1 cellular context compared by ENCODE assay signal in genomic region chr1:10979483-10979920, GRCh38.
TF ChIP-seq lines count a peak whose summit lies in the region.

No MANE protein-coding gene starts in this region.

TF ChIP-seq in HepG2, 621 proteins besides CTCF, POLR2A, EP300 and RAD21 (continued from another document and continues in another):
- peak; percentile 89 for TF ChIP-seq TGIF2 (CRISPR knock-in tag; IDR thresholded peaks at IDR 0.05)
- TF ChIP-seq FOXJ3 (CRISPR knock-in tag; IDR thresholded peaks at IDR 0.05; ENCODE audit: borderline replicate concordance): peak; percentile 60; the same call in 1 of the 2 replicates
- TF ChIP-seq SALL1 (CRISPR knock-in tag; IDR thresholded peaks at IDR 0.05): 0 out of 2 replicates have a peak, but pooled peaks have one; percentile 3
- 0 out of 2 replicates have a peak, but pooled peaks have one; percentile 39 for TF ChIP-seq SSRP1 (CRISPR knock-in tag; IDR thresholded peaks at IDR 0.05)
- peak; percentile 63 for TF ChIP-seq SAP130 (CRISPR knock-in tag; IDR thresholded peaks at IDR 0.05; ENCODE audit: low read depth)
- no peak; the same call in 1 of the 2 replicates for TF ChIP-seq ZMYM3 (CRISPR knock-in tag; IDR thresholded peaks at IDR 0.05)
- no peak for TF ChIP-seq SOX6 (IDR thresholded peaks at IDR 0.05)
- peak; percentile 62 for TF ChIP-seq SOX6 (CRISPR knock-in tag; IDR thresholded peaks at IDR 0.05)
- TF ChIP-seq ZIK1 (CRISPR knock-in tag; IDR thresholded peaks at IDR 0.05; ENCODE audit: borderline replicate concordance, low read depth): no peak
- no peak; the same call in 1 of the 2 replicates for TF ChIP-seq CBX5 (CRISPR knock-in tag; IDR thresholded peaks at IDR 0.05; ENCODE audit: borderline replicate concordance)
- no peak for TF ChIP-seq TRIM24 (CRISPR knock-in tag; IDR thresholded peaks at IDR 0.05)
- TF ChIP-seq IKZF5 (CRISPR knock-in tag; IDR thresholded peaks at IDR 0.05): peak; percentile 22; the same call in 1 of the 2 replicates
- no peak for TF ChIP-seq MAFF (IDR thresholded peaks at IDR 0.05; ENCODE audit: low read depth, low read length)
- no peak for TF ChIP-seq HOXA5 (CRISPR knock-in tag; IDR thresholded peaks at IDR 0.05)
- TF ChIP-seq PHF21A (CRISPR knock-in tag; IDR thresholded peaks at IDR 0.05): peak; percentile 49
- no peak for TF ChIP-seq GMEB2 (CRISPR knock-in tag; IDR thresholded peaks at IDR 0.05; ENCODE audit: low read depth)
- no peak for TF ChIP-seq ZNF773 (CRISPR knock-in tag; IDR thresholded peaks at IDR 0.05; ENCODE audit: borderline replicate concordance)
- no peak for TF ChIP-seq ATM (IDR thresholded peaks at IDR 0.05; ENCODE audit: borderline replicate concordance)
- TF ChIP-seq MIER2 (CRISPR knock-in tag; IDR thresholded peaks at IDR 0.05): no peak
- TF ChIP-seq ZNF543 (CRISPR knock-in tag; IDR thresholded peaks at IDR 0.05): 0 out of 2 replicates have a peak, but pooled peaks have one; percentile 42
- TF ChIP-seq ZNF503 (CRISPR knock-in tag; IDR thresholded peaks at IDR 0.05): 0 out of 2 replicates have a peak, but pooled peaks have one; percentile 49
- TF ChIP-seq ZMYM2 (CRISPR knock-in tag; IDR thresholded peaks at IDR 0.05): peak; percentile 63
- TF ChIP-seq POGZ (CRISPR knock-in tag; IDR thresholded peaks at IDR 0.05): no peak
- 0 out of 2 replicates have a peak, but pooled peaks have one; percentile 27 for TF ChIP-seq ZSCAN29 (CRISPR knock-in tag; conservative IDR thresholded peaks at IDR 0.05)
- TF ChIP-seq CHCHD3 (CRISPR knock-in tag; IDR thresholded peaks at IDR 0.05): no peak
- no peak for TF ChIP-seq ZNF770 (CRISPR knock-in tag; IDR thresholded peaks at IDR 0.05)
- no peak for TF ChIP-seq ZNF512 (CRISPR knock-in tag; IDR thresholded peaks at IDR 0.05)
- TF ChIP-seq ZNF20 (CRISPR knock-in tag; IDR thresholded peaks at IDR 0.05): no peak
- TF ChIP-seq SOX5 (CRISPR knock-in tag; IDR thresholded peaks at IDR 0.05; ENCODE audit: borderline replicate concordance): peak; percentile 85
- no peak for TF ChIP-seq ZNF274 (CRISPR knock-in tag; IDR thresholded peaks at IDR 0.05)
- peak; percentile 61; the same call in 1 of the 2 replicates for TF ChIP-seq SIN3A (IDR thresholded peaks at IDR 0.05; ENCODE audit: borderline replicate concordance, low read depth, low read length)
- no peak for TF ChIP-seq JUNB (CRISPR knock-in tag; IDR thresholded peaks at IDR 0.05; ENCODE audit: borderline replicate concordance)
- no peak; the same call in 1 of the 2 replicates for TF ChIP-seq STAT6 (CRISPR knock-in tag; IDR thresholded peaks at IDR 0.05; ENCODE audit: borderline replicate concordance)
- TF ChIP-seq ISL2 (CRISPR knock-in tag; IDR thresholded peaks at IDR 0.05): 0 out of 2 replicates have a peak, but pooled peaks have one; percentile 38
- TF ChIP-seq SNRNP70 (IDR thresholded peaks at IDR 0.05; ENCODE audit: low read depth, low read length): no peak
- peak; percentile 94; the same call in 1 of the 2 replicates for TF ChIP-seq THRA (CRISPR knock-in tag; IDR thresholded peaks at IDR 0.05; ENCODE audit: borderline replicate concordance)
- no peak for TF ChIP-seq KDM5B (CRISPR knock-in tag; IDR thresholded peaks at IDR 0.05; ENCODE audit: borderline replicate concordance)
- TF ChIP-seq RXRA (CRISPR knock-in tag; IDR thresholded peaks at IDR 0.05): peak; percentile 86
- no peak for TF ChIP-seq NFE2L2 (IDR thresholded peaks at IDR 0.05; ENCODE audit: low read length)
- TF ChIP-seq NRL (CRISPR knock-in tag; IDR thresholded peaks at IDR 0.05; ENCODE audit: borderline replicate concordance): 0 out of 2 replicates have a peak, but pooled peaks have one; percentile 30
- TF ChIP-seq AKNA (CRISPR knock-in tag; IDR thresholded peaks at IDR 0.05; ENCODE audit: borderline replicate concordance): no peak
- no peak for TF ChIP-seq DMTF1 (CRISPR knock-in tag; IDR thresholded peaks at IDR 0.05)
